21 cellular contexts compared by ENCODE assay signal in the genomic region with DNA sequence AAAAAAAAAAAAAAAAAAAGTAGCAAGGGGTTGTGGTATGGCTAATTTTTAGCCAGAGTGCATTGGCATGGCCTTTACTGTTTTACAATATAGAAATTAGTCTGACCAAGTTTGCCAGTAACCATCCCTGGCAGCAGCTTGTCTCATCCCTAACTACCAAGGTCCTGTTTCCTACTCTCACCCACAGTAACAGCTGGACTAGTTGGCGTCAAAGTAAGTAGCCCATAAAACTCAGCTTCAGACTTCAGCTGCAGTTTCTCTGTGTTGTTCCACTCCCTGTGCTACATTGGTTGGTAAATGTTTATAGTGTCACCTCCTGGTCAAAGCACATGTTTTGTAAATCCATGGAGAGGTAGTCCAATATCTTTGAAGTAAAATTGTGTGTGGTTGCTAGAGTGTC.
A peak's percentile ranks its signal among the peaks of the same experiment; 100 is the strongest.
DNase-seq lines count a peak whose midpoint lies in the region; ATAC-seq, FAIRE-seq and TF ChIP-seq lines count a peak whose summit lies in the region.
"Had no signal": no experiment of that assay in that cellular context is flagged by ENCODE, and none has a peak within 500 bp of the region (broad histone marks: within the 10 kb centered on the region; RNA-seq: fewer than 3 reads in every experiment).

No MANE protein-coding gene starts in this region.

- TF ChIP-seq POLR2A in GM12892 (IDR thresholded peaks at IDR 0.05; ENCODE audit: low read depth, low read length) (no peak), H1 (IDR thresholded peaks at IDR 0.05; ENCODE audit: control extremely low read depth in 1 of 2, low read depth in 2 of 2, low read length in 2 of 2) (no peak)

- H3K4me2 ChIP-seq in H1 (ENCODE audit: insufficient read depth in 1 of 2, low read depth in 2 of 2, low read length in 2 of 2), result no peak overlapping the region

- TF ChIP-seq RAD21 in H1 (IDR thresholded peaks at IDR 0.05 in 1 of 2, conservative IDR thresholded peaks at IDR 0.05 in 1 of 2; ENCODE audit: low read depth in 2 of 2, low read length in 2 of 2), result no peak

- peak; percentile 43 for ATAC-seq in GM19463 (IDR thresholded peaks at IDR 0.05; ENCODE audit: unreplicated experiment)
- peak; percentile 35 for ATAC-seq in HG03432 (IDR thresholded peaks at IDR 0.05; ENCODE audit: unreplicated experiment)
- no peak for ATAC-seq in natural killer cell treated with Interleukin-12 subunit alpha and Interleukin-12 subunit beta and Interleukin-15 and Interleukin-18, amount 100 ng/mL, for 72 hours
- ATAC-seq: activated CD4-positive, alpha-beta T cell treated with anti-CD3 and anti-CD28 coated beads for 36 hours; left ventricle myocardium superior; naive thymus-derived CD8-positive, alpha-beta T cell had no signal

- no peak overlapping the region for H2AK5ac ChIP-seq in H1 (ENCODE audit: low read depth, low read length)

- H3K4me1 Mint-ChIP-seq in natural killer cell treated with Interleukin-12 subunit alpha and Interleukin-12 subunit beta and Interleukin-15 and Interleukin-18, amount 100 ng/mL, for 72 hours (ENCODE audit: low read depth in 2 of 2), result peaks cover 0 to 3% of the 10 kb centered on the region in 2 donors
- H3K4me1 Mint-ChIP-seq in glutamatergic neuron (ENCODE audit: low read depth, unreplicated experiment), result no peaks in the 10 kb centered on the region
- no peaks in the 10 kb centered on the region for H3K4me1 Mint-ChIP-seq in endodermal cell
- H3K4me1 Mint-ChIP-seq: activated CD4-positive, alpha-beta T cell treated with anti-CD3 and anti-CD28 coated beads for 36 hours; naive thymus-derived CD8-positive, alpha-beta T cell had no signal

- H3K9me3 Mint-ChIP-seq in natural killer cell treated with Interleukin-12 subunit alpha and Interleukin-12 subunit beta and Interleukin-15 and Interleukin-18, amount 100 ng/mL, for 72 hours, result no peaks in the 10 kb centered on the region
- H3K9me3 Mint-ChIP-seq in glutamatergic neuron (ENCODE audit: unreplicated experiment), result no peaks in the 10 kb centered on the region
- H3K9me3 Mint-ChIP-seq in endodermal cell, result no peaks in the 10 kb centered on the region

- H3K14ac ChIP-seq in H1 (ENCODE audit: insufficient read length), result no peak overlapping the region

- TF ChIP-seq EP300 in H1 (IDR thresholded peaks at IDR 0.05; ENCODE audit: borderline replicate concordance in 1 of 2, low read depth in 2 of 2, low read length in 2 of 2), result no peak

- H3K36me3 Mint-ChIP-seq in natural killer cell treated with Interleukin-12 subunit alpha and Interleukin-12 subunit beta and Interleukin-15 and Interleukin-18, amount 100 ng/mL, for 72 hours, result no peaks in the 10 kb centered on the region
- H3K36me3 Mint-ChIP-seq in glutamatergic neuron (ENCODE audit: unreplicated experiment) (no peaks in the 10 kb centered on the region), endodermal cell (ENCODE audit: low read depth) (no peaks in the 10 kb centered on the region)
- H3K36me3 Mint-ChIP-seq: naive thymus-derived CD8-positive, alpha-beta T cell had no signal

- H3K36me3 ChIP-seq in H1 (ENCODE audit: control insufficient read depth in 2 of 4, insufficient read depth in 4 of 4, low read length in 3 of 4), result no peaks in the 10 kb centered on the region
- no peaks in the 10 kb centered on the region for H3K36me3 ChIP-seq in endodermal cell (ENCODE audit: control insufficient read depth, insufficient read depth, low read length)
- H3K36me3 ChIP-seq: esophagus muscularis mucosa, tibial artery had no signal

- H3K79me1 ChIP-seq in H1 (ENCODE audit: low read depth, low read length), result no peaks in the 10 kb centered on the region

- H4K91ac ChIP-seq in H1 (replicated peaks; ENCODE audit: insufficient read length, low read length), result no peak overlapping the region

- H3K4me1 ChIP-seq in H1 (replicated peaks in 1 of 4; ENCODE audit: control insufficient read depth in 3 of 4, insufficient read depth in 4 of 4, low read length in 3 of 4) (no peaks in the 10 kb centered on the region), endodermal cell (ENCODE audit: control insufficient read depth, insufficient read depth, low read length) (no peaks in the 10 kb centered on the region)
- H3K4me1 ChIP-seq: esophagus muscularis mucosa, tibial artery had no signal

- no peaks in the 10 kb centered on the region for H4K20me1 ChIP-seq in H1 (replicated peaks in 1 of 2; ENCODE audit: control insufficient read depth in 1 of 2, insufficient read depth in 2 of 2, low read length in 2 of 2)

- TF ChIP-seq CTCF in H1 (IDR thresholded peaks at IDR 0.05; ENCODE audit: control extremely low read depth in 1 of 3, insufficient read depth in 1 of 3, low read depth in 1 of 3, low read length in 3 of 3) (no peak), glutamatergic neuron (IDR thresholded peaks at IDR 0.05; ENCODE audit: partially characterized antibody, unreplicated experiment) (no peak), endodermal cell (conservative IDR thresholded peaks at IDR 0.05) (no peak)

- no peak overlapping the region for H3K4me3 Mint-ChIP-seq in natural killer cell treated with Interleukin-12 subunit alpha and Interleukin-12 subunit beta and Interleukin-15 and Interleukin-18, amount 100 ng/mL, for 72 hours
- H3K4me3 Mint-ChIP-seq in glutamatergic neuron (ENCODE audit: unreplicated experiment) (no peak overlapping the region), endodermal cell (no peak overlapping the region)
- H3K4me3 Mint-ChIP-seq: activated CD4-positive, alpha-beta T cell treated with anti-CD3 and anti-CD28 coated beads for 36 hours; naive thymus-derived CD8-positive, alpha-beta T cell had no signal

- H3K27ac ChIP-seq in H1 (ENCODE audit: low read depth, low read length), result no peak overlapping the region
- no peak overlapping the region for H3K27ac ChIP-seq in endodermal cell (ENCODE audit: low read depth, low read length)
- H3K27ac ChIP-seq: coronary artery, esophagus muscularis mucosa, HL-60, tibial artery had no signal

- peaks cover 0 to 6% of the 10 kb centered on the region in 2 donors for H3K27me3 Mint-ChIP-seq in natural killer cell treated with Interleukin-12 subunit alpha and Interleukin-12 subunit beta and Interleukin-15 and Interleukin-18, amount 100 ng/mL, for 72 hours
- H3K27me3 Mint-ChIP-seq in glutamatergic neuron (ENCODE audit: unreplicated experiment), result no peaks in the 10 kb centered on the region
- no peaks in the 10 kb centered on the region for H3K27me3 Mint-ChIP-seq in endodermal cell (ENCODE audit: insufficient read depth)
- H3K27me3 Mint-ChIP-seq: activated CD4-positive, alpha-beta T cell treated with anti-CD3 and anti-CD28 coated beads for 36 hours; naive thymus-derived CD8-positive, alpha-beta T cell had no signal

- no peak overlapping the region for H3K18ac ChIP-seq in H1 (ENCODE audit: extremely low read depth, low read length)

- H3K27me3 ChIP-seq in H1 (replicated peaks in 1 of 4; ENCODE audit: control insufficient read depth in 3 of 4, extremely low read depth in 1 of 4, insufficient read depth in 3 of 4, low read length in 3 of 4) (no peaks in the 10 kb centered on the region), endodermal cell (ENCODE audit: control insufficient read depth, insufficient read depth, low read length, poor library complexity, severe bottlenecking) (no peaks in the 10 kb centered on the region)
- H3K27me3 ChIP-seq: esophagus muscularis mucosa, tibial artery had no signal

- H3K9ac ChIP-seq in H1 (replicated peaks in 1 of 4; ENCODE audit: extremely low read depth in 1 of 4, low read depth in 3 of 4, low read length in 3 of 4) (no peak overlapping the region), endodermal cell (ENCODE audit: extremely low read depth, low read length, poor library complexity, severe bottlenecking) (no peak overlapping the region)

- no peak overlapping the region for H3K27ac Mint-ChIP-seq in natural killer cell treated with Interleukin-12 subunit alpha and Interleukin-12 subunit beta and Interleukin-15 and Interleukin-18, amount 100 ng/mL, for 72 hours
- no peak overlapping the region for H3K27ac Mint-ChIP-seq in glutamatergic neuron (ENCODE audit: unreplicated experiment)
- no peak overlapping the region for H3K27ac Mint-ChIP-seq in endodermal cell
- H3K27ac Mint-ChIP-seq: activated CD4-positive, alpha-beta T cell treated with anti-CD3 and anti-CD28 coated beads for 36 hours; naive thymus-derived CD8-positive, alpha-beta T cell had no signal

- H2BK5ac ChIP-seq in H1 (ENCODE audit: low read depth, low read length), result no peak overlapping the region

- no peak for DNase-seq in GM12892 (ENCODE audit: insufficient read length)
- no peak for DNase-seq in H1 (ENCODE audit: low read depth in 1 of 2, low spot score in 2 of 2)
- no peak for DNase-seq in natural killer cell treated with Interleukin-12 subunit alpha and Interleukin-12 subunit beta and Interleukin-15 and Interleukin-18, amount 100 ng/mL, for 72 hours (ENCODE audit: low spot score)
- DNase-seq in glutamatergic neuron, result no peak
- DNase-seq in NCI-H1105 (lab: John Stamatoyannopoulos, UW), result no peak
- DNase-seq in endodermal cell, result no peak
- DNase-seq: activated CD4-positive, alpha-beta T cell treated with anti-CD3 and anti-CD28 coated beads for 36 hours; activated T-cell treated with anti-CD3 and anti-CD28 coated beads, Interleukin-2, amount 50 U/mL, for 48 hours; amniotic stem cell; left ventricle myocardium superior; naive thymus-derived CD8-positive, alpha-beta T cell; NCI-H2029 treated with DMSO at 0.1 percent for 48 hours; NCI-H69; stimulated activated CD4-positive, alpha-beta T cell treated with anti-CD3 and anti-CD28 coated beads, Interleukin-1b, Interleukin-23, amount 100 ng/mL, for 48 hours; tibial artery had no signal

- H4K5ac ChIP-seq in H1 (ENCODE audit: insufficient read length, low read depth, low read length), result no peak overlapping the region

- no peak overlapping the region for H2BK15ac ChIP-seq in H1 (ENCODE audit: low read length)

- H2BK120ac ChIP-seq in H1 (replicated peaks; ENCODE audit: low read depth, low read length), result no peak overlapping the region

- H2AFZ ChIP-seq in H1 (ENCODE audit: low read length), result peak overlapping the region; percentile 17; the same call in 1 of the 2 replicates

- H3K9me3 ChIP-seq in H1 (ENCODE audit: insufficient read depth in 2 of 2, low read depth in 1 of 2, low read length in 1 of 2) (no peaks in the 10 kb centered on the region), endodermal cell (ENCODE audit: control insufficient read depth, low read length) (no peaks in the 10 kb centered on the region)
- H3K9me3 ChIP-seq: esophagus muscularis mucosa, tibial artery had no signal

- H3K4ac ChIP-seq in H1 (replicated peaks; ENCODE audit: insufficient read length, low read depth, low read length), result no peak overlapping the region

- H3K4me3 ChIP-seq in H1 (ENCODE audit: extremely low read depth in 1 of 4, insufficient read depth in 2 of 4, low read depth in 3 of 4, low read length in 4 of 4) (no peak overlapping the region), endodermal cell (ENCODE audit: low read length) (no peak overlapping the region)
- H3K4me3 ChIP-seq: coronary artery, esophagus muscularis mucosa, tibial artery had no signal

- no peak overlapping the region for H2BK20ac ChIP-seq in H1 (ENCODE audit: low read length)

- H3K23me2 ChIP-seq in H1 (ENCODE audit: low read depth, low read length), result no peaks in the 10 kb centered on the region

- FAIRE-seq in GM12892 (lab: Jason Lieb, UNC), result peak; percentile 76
- no peak for FAIRE-seq in H1 (lab: Jason Lieb, UNC)
- FAIRE-seq: GM12891 had no signal

- H2BK12ac ChIP-seq in H1 (ENCODE audit: low read depth, low read length), result no peak overlapping the region

- POLR2A ChIA-PET in H1 (lab: Charles Lee; ENCODE audit: partially characterized antibody), result no interaction called here

- H3K56ac ChIP-seq in H1 (replicated peaks; ENCODE audit: insufficient read length, low read depth, low read length), result no peak overlapping the region

- no peaks in the 10 kb centered on the region for H3K79me2 ChIP-seq in H1 (ENCODE audit: control insufficient read depth in 1 of 2, insufficient read depth in 2 of 2, low read length in 2 of 2)

- 90% methylated on average over 1 of the region's 1 CpG; no CpG with 5 or more reads in 1 of the 2 experiments for WGBS in H1 (ENCODE audit: extremely low coverage in 1 of 2, insufficient coverage in 1 of 2, insufficient read length in 1 of 2, insufficient replicate concordance in 2 of 2, low coverage in 1 of 2, low lambda C conversion rate in 2 of 2, missing lambda C conversion rate in 1 of 2), 2 experiments
- 95 to 100% methylated on average over 1 of the region's 1 CpG for WGBS in endodermal cell (ENCODE audit: insufficient coverage in 1 of 2, insufficient read length in 1 of 2), 2 experiments

- no peak overlapping the region for H4K8ac ChIP-seq in H1 (ENCODE audit: extremely low read depth, insufficient read depth, low read length)

- no peak overlapping the region for H3K23ac ChIP-seq in H1 (ENCODE audit: insufficient read length)

- CTCF ChIA-PET in H1 (lab: Charles Lee; ENCODE audit: partially characterized antibody), result interaction anchor here (1.8 kb wide), 1 partner anchor 14 kb away, joined by 4 read pairs; no protein-coding TSS in a partner anchor

Comparison
In these comparisons a context has a peak if more than half of its experiments do, and no peak if none do; other contexts are left out.
1. ATAC-seq: peak in GM19463 (single experiment) and HG03432 (single experiment); none in natural killer cell treated with Interleukin-12 subunit alpha and Interleukin-12 subunit beta and Interleukin-15 and Interleukin-18, amount 100 ng/mL, for 72 hours (0 of 2).